In genomic region chr4:110945600-110945999, GRCh38 we compare ENCODE assay signal across 22 cellular contexts.
DNase-seq lines count a peak whose midpoint lies in the region; ATAC-seq, FAIRE-seq and TF ChIP-seq lines count a peak whose summit lies in the region.
"Had no signal": no experiment of that assay in that cellular context is flagged by ENCODE, and none has a peak within 500 bp of the region (broad histone marks: within the 10 kb centered on the region; RNA-seq: fewer than 3 reads in every experiment).

No MANE protein-coding gene starts in this region.

- DNase-seq in right cardiac atrium (peak in 2 of 3 donors; percentile 16 to 20), heart right ventricle (no peak), kidney (peak; percentile 62), testis (peak; percentile 15)
- no peak for DNase-seq in activated CD8-positive, alpha-beta memory T cell treated with anti-CD3 and anti-CD28 coated beads for 24 hours
- DNase-seq: Caco-2; CD4-positive, CD25-positive, alpha-beta regulatory T cell; CD8-positive, alpha-beta T cell; DMS153; DND-41; GOT3; HFFc6 had no signal

- no peaks in the 10 kb centered on the region for H3K27me3 ChIP-seq in right cardiac atrium (ENCODE audit: control insufficient read depth, insufficient read depth)
- no peaks in the 10 kb centered on the region for H3K27me3 ChIP-seq in heart right ventricle
- no peaks in the 10 kb centered on the region for H3K27me3 ChIP-seq in testis
- H3K27me3 ChIP-seq: BLaER1 had no signal

- no peaks in the 10 kb centered on the region for H3K9me3 ChIP-seq in right cardiac atrium (ENCODE audit: control insufficient read depth, low read length)
- H3K9me3 ChIP-seq in heart right ventricle, result no peaks in the 10 kb centered on the region
- no peaks in the 10 kb centered on the region for H3K9me3 ChIP-seq in kidney (ENCODE audit: control insufficient read depth in 1 of 2, low read length in 2 of 2)
- no peaks in the 10 kb centered on the region for H3K9me3 ChIP-seq in testis
- H3K9me3 ChIP-seq: BLaER1, Caco-2, HAP-1 had no signal

- intact Hi-C loops in right cardiac atrium (cut with DNase I), result no loop called here
- intact Hi-C loops in heart right ventricle (cut with DNase I), result no loop called here
- intact Hi-C loops in kidney (cut with DNase I), result no loop called here
- intact Hi-C loops in testis (cut with DNase I; ENCODE audit: low total_unique reads), result no loop called here

- H3K36me3 ChIP-seq in heart right ventricle, result no peaks in the 10 kb centered on the region
- no peaks in the 10 kb centered on the region for H3K36me3 ChIP-seq in kidney (ENCODE audit: control insufficient read depth in 1 of 2, insufficient read depth in 2 of 2, low read length in 2 of 2)
- no peaks in the 10 kb centered on the region for H3K36me3 ChIP-seq in testis (ENCODE audit: low read depth, missing control alignments)
- H3K36me3 ChIP-seq: BLaER1, HAP-1 had no signal

- FAIRE-seq in kidney (lab: Jason Lieb, UNC), result no peak
- FAIRE-seq: A204.1, G401.6, GM12891, GM18507, H54 had no signal

- no peak for ATAC-seq in right cardiac atrium
- ATAC-seq in heart right ventricle, result no peak
- ATAC-seq in HG02623 (IDR thresholded peaks at IDR 0.05; ENCODE audit: unreplicated experiment), result no peak
- ATAC-seq: CD8-positive, alpha-beta T cell had no signal

- H3K4me3 ChIP-seq in right cardiac atrium (ENCODE audit: low read length) (no peak overlapping the region), heart right ventricle (no peak overlapping the region), kidney (ENCODE audit: low read length in 2 of 2) (no peak overlapping the region), testis (peak overlapping the region in 1 of 2 donors; percentile 8)
- H3K4me3 ChIP-seq: BLaER1, HAP-1 had no signal

- H3K27ac ChIP-seq in right cardiac atrium (ENCODE audit: low read length) (no peak overlapping the region), heart right ventricle (no peak overlapping the region), kidney (ENCODE audit: low read depth in 2 of 2, low read length in 2 of 2) (no peak overlapping the region), testis (no peak overlapping the region)
- H3K27ac ChIP-seq: 22Rv1, BLaER1, C4-2B had no signal

- H3K4me1 ChIP-seq in right cardiac atrium (ENCODE audit: control insufficient read depth, insufficient read depth, low read length) (no peaks in the 10 kb centered on the region), heart right ventricle (no peaks in the 10 kb centered on the region), kidney (ENCODE audit: control insufficient read depth in 1 of 2, insufficient read depth in 1 of 2, low read depth in 1 of 2, low read length in 2 of 2) (no peaks in the 10 kb centered on the region), testis (no peaks in the 10 kb centered on the region)
- H3K4me1 ChIP-seq: BLaER1, HAP-1 had no signal

- no peak for TF ChIP-seq POLR2A in testis (IDR thresholded peaks at IDR 0.05)

- H3K9ac ChIP-seq in kidney (ENCODE audit: low read length in 2 of 2), result no peak overlapping the region
- H3K9ac ChIP-seq: BLaER1 had no signal

- TF ChIP-seq CTCF in heart right ventricle (IDR thresholded peaks at IDR 0.05) (no peak), kidney (IDR thresholded peaks at IDR 0.05; ENCODE audit: borderline replicate concordance, extremely low read depth, insufficient read depth) (no peak), testis (IDR thresholded peaks at IDR 0.05) (no peak)

- WGBS in right cardiac atrium, result 95% methylated on average over 16 of the region's 16 CpGs
- 94 to 98% methylated on average over 16 of the region's 16 CpGs for WGBS in heart right ventricle, 2 donors
- WGBS in testis, 2 donors, result 63 to 74% methylated on average over 16 of the region's 16 CpGs

Comparison
In these comparisons a context has a peak if more than half of its experiments do, and no peak if none do; other contexts are left out.
1. DNase-seq: peak in right cardiac atrium (2 of 3), kidney (single experiment) and testis (single experiment); none in heart right ventricle (0 of 2) and activated CD8-positive, alpha-beta memory T cell treated with anti-CD3 and anti-CD28 coated beads for 24 hours (single experiment).